In genomic region chr13:106532111-106532929, GRCh38 we compare ENCODE assay signal across 8 cellular contexts. TPM values are rescaled to one million over a fixed set of nuclear protein-coding genes. Genes with fewer than 3 reads are reported as not detected.
DNase-seq lines count a peak whose midpoint lies in the region; ATAC-seq and TF ChIP-seq lines count a peak whose summit lies in the region.

No MANE protein-coding gene starts in this region.

- peak overlapping the region in 2 of 6 donors; percentile 22 to 80 for H3K27ac Mint-ChIP-seq in naive B cell

- peaks cover 15 to 29% (median 20%) of the 10 kb centered on the region in 3 donors for H3K4me1 Mint-ChIP-seq in naive B cell

- peak overlapping the region; percentile 47 for H3K9ac ChIP-seq in HUES6 (ENCODE audit: low read length)
- H3K9ac ChIP-seq in duodenal mucosa (ENCODE audit: low read depth in 1 of 2, low read length in 2 of 2) = peak overlapping the region; percentile 31 to 34

- H3K9me3 Mint-ChIP-seq in naive B cell = no peaks in the 10 kb centered on the region

- H3K27me3 Mint-ChIP-seq in naive B cell = peaks cover 57 to 64% (median 57%) of the 10 kb centered on the region in 3 donors

- H3K79me2 ChIP-seq in ACC112 (ENCODE audit: control insufficient read depth, insufficient read depth, low read length, unreplicated experiment) = no peaks in the 10 kb centered on the region

- DNase-seq in naive B cell = no peak
- DNase-seq in HEK293T (ENCODE audit: extremely low spot score) = no peak
- no peak for DNase-seq in NOMO-1 treated with dmso at 0.1 percent for 144 hours (lab: John Stamatoyannopoulos, UW; ENCODE audit: unreplicated experiment)
- DNase-seq in ecto neural progenitor cell (ENCODE audit: low spot score) = no peak

- H2AFZ ChIP-seq in ACC112 (ENCODE audit: low read length, unreplicated experiment) = no peak overlapping the region

- H3K36me3 Mint-ChIP-seq in naive B cell = peaks cover 0 to 5% of the 10 kb centered on the region in 2 donors

- CTCF ChIA-PET in HEK293T (lab: Yijun Ruan, JAX) = interaction anchor here (0.6 to 1.1 kb wide), 2 partner anchors 23 to 130 kb away, joined by 3 read pairs; no protein-coding TSS in a partner anchor

- H3K4me1 ChIP-seq in ACC112 (ENCODE audit: control insufficient read depth, insufficient read depth, low read length, unreplicated experiment) = peaks cover 4% of the 10 kb centered on the region
- peaks cover 58% of the 10 kb centered on the region for H3K4me1 ChIP-seq in HUES6 (ENCODE audit: control insufficient read depth, insufficient read depth, low read length)
- peaks cover 12 to 22% of the 10 kb centered on the region in 2 donors for H3K4me1 ChIP-seq in duodenal mucosa (ENCODE audit: control insufficient read depth in 1 of 2, insufficient read depth in 2 of 2, low read length in 2 of 2)

- ATAC-seq in naive B cell (ENCODE audit: low read depth in 2 of 2) = no peak
- ATAC-seq in GM18867 (IDR thresholded peaks at IDR 0.05; ENCODE audit: unreplicated experiment) = no peak

- peak overlapping the region; percentile 52 to 98 (median 76) for H3K4me3 Mint-ChIP-seq in naive B cell

- no peak overlapping the region for H3K27ac ChIP-seq in ACC112 (ENCODE audit: low read depth, low read length)
- H3K27ac ChIP-seq in HUES6 (ENCODE audit: low read depth, low read length) = no peak overlapping the region
- H3K27ac ChIP-seq in duodenal mucosa (ENCODE audit: low read depth, low read length) = no peak overlapping the region

- H3K9me3 ChIP-seq in HUES6 (ENCODE audit: control insufficient read depth, insufficient read depth, low read depth, low read length) (no peaks in the 10 kb centered on the region), duodenal mucosa (ENCODE audit: control insufficient read depth in 1 of 2, low read length in 2 of 2) (no peaks in the 10 kb centered on the region)

- H3K36me3 ChIP-seq in ACC112 (ENCODE audit: insufficient read depth, low read length) (no peaks in the 10 kb centered on the region), HUES6 (ENCODE audit: control insufficient read depth, insufficient read depth, low read length) (no peaks in the 10 kb centered on the region), duodenal mucosa (ENCODE audit: control insufficient read depth in 1 of 2, insufficient read depth in 2 of 2, low read length in 2 of 2) (no peaks in the 10 kb centered on the region)

- H3K27me3 ChIP-seq in ACC112 (ENCODE audit: insufficient read depth, low read length) (peaks cover 25% of the 10 kb centered on the region), HUES6 (ENCODE audit: control insufficient read depth, insufficient read depth, low read length) (peaks cover 13% of the 10 kb centered on the region), duodenal mucosa (ENCODE audit: control insufficient read depth in 1 of 2, insufficient read depth in 2 of 2, low read length in 2 of 2) (no peaks in the 10 kb centered on the region)

- POLR2A ChIA-PET in HEK293T (lab: Yijun Ruan, JAX) = no interaction called here

- peak overlapping the region; percentile 70 for H3K4me3 ChIP-seq in ACC112 (ENCODE audit: low read depth, low read length)
- H3K4me3 ChIP-seq in HUES6 (ENCODE audit: low read depth, low read length) = peak overlapping the region; percentile 85
- peak overlapping the region; percentile 79 to 85 for H3K4me3 ChIP-seq in duodenal mucosa (ENCODE audit: low read depth in 1 of 2, low read length in 2 of 2)

TF ChIP-seq in HEK293T, 16 proteins besides CTCF, POLR2A, EP300 and RAD21:
- TF ChIP-seq ELF4 (IDR thresholded peaks at IDR 0.05) (no peak), NFRKB (IDR thresholded peaks at IDR 0.05) (no peak), ARNT (IDR thresholded peaks at IDR 0.05) (no peak), ZNF384 (IDR thresholded peaks at IDR 0.05) (no peak), BHLHE40 (IDR thresholded peaks at IDR 0.05; ENCODE audit: borderline replicate concordance) (no peak), FOXK2 (IDR thresholded peaks at IDR 0.05) (no peak), SUZ12 (IDR thresholded peaks at IDR 0.05) (no peak)

RNA-seq across cellular contexts. Expression of gene EFNB2, which starts 3.1 kb away (rescaled TPM):
- polyA plus RNA-seq in naive B cell (ENCODE audit: low read depth in 6 of 6) = under 1 TPM in 3 of 6 donors, not detected in 3; 0.12 to 0.33 (median 0.28) TPM

RNA-seq across cellular contexts. Expression of gene ARGLU1, which starts 35.6 kb away (rescaled TPM):
- 10 to 100 TPM; 30.3 to 63.7 (median 43.3) TPM for polyA plus RNA-seq in naive B cell (ENCODE audit: low read depth in 6 of 6)
